ENCODE assay signal across 1 cellular context in genomic region chr5:835933-836612, GRCh38.
TF ChIP-seq lines count a peak whose summit lies in the region.

No MANE protein-coding gene starts in this region.

TF ChIP-seq in SK-N-SH, 30 proteins besides CTCF, POLR2A, EP300 and RAD21:
- TF ChIP-seq GATA2 (CRISPR knock-in tag; IDR thresholded peaks at IDR 0.05) = peak; percentile 29; the same call in 1 of the 2 replicates
